ENCODE assay signal across 1 cellular context in genomic region chr1:33966346-33967141, GRCh38.
TF ChIP-seq lines count a peak whose summit lies in the region.

No MANE protein-coding gene starts in this region.

TF ChIP-seq in WTC11, 78 proteins besides CTCF, POLR2A, EP300 and RAD21 (continued from another document):
- TF ChIP-seq, protein P1, sequence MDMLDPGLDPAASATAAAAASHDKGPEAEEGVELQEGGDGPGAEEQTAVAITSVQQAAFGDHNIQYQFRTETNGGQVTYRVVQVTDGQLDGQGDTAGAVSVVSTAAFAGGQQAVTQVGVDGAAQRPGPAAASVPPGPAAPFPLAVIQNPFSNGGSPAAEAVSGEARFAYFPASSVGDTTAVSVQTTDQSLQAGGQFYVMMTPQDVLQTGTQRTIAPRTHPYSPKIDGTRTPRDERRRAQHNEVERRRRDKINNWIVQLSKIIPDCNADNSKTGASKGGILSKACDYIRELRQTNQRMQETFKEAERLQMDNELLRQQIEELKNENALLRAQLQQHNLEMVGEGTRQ (CRISPR knock-in tag; IDR thresholded peaks at IDR 0.05) = no peak
- TF ChIP-seq FOXJ3 (CRISPR knock-in tag; IDR thresholded peaks at IDR 0.05; ENCODE audit: borderline replicate concordance) (no peak), EMX1 (CRISPR knock-in tag; IDR thresholded peaks at IDR 0.05) (no peak), FOXP1 (CRISPR knock-in tag; IDR thresholded peaks at IDR 0.05; ENCODE audit: borderline replicate concordance) (no peak), ZNF121 (CRISPR knock-in tag; IDR thresholded peaks at IDR 0.05) (no peak), GABPB1 (CRISPR knock-in tag; IDR thresholded peaks at IDR 0.05) (no peak), NR2C2 (CRISPR knock-in tag; IDR thresholded peaks at IDR 0.05) (no peak), NR1H2 (CRISPR knock-in tag; IDR thresholded peaks at IDR 0.05) (no peak), ELF4 (CRISPR knock-in tag; IDR thresholded peaks at IDR 0.05; ENCODE audit: low read depth) (no peak)
TF ChIP-seq in WTC11: peak in this region for 0.
